ENCODE assay signal across 3 cellular contexts in the genomic region with DNA sequence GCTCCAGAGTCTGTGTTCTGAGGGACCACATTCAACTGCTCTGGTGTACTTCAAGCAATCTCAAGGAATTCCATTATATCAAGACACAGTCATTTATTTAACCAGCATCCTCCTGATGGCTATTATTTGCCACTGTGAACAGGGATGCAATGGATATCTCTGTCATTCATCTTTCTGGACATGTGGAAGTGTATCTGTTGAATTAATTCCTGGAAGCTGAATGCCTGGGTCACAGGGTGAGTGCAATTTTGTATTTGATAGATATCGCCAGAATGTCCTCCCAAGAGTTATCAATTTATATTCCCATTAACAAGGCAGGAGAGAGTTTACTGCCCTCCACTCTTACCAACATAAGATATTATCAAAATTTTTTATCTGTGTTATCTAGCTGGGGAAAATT.
"Had no signal": no experiment of that assay in that cellular context is flagged by ENCODE, and none has a peak within 500 bp of the region (broad histone marks: within the 10 kb centered on the region; RNA-seq: fewer than 3 reads in every experiment).

No MANE protein-coding gene starts in this region.

- ATAC-seq: GM12878 had no signal

- DNase-seq: GDM1, GF-D8 had no signal

- H3K4me3 ChIP-seq: GM12878 had no signal
